Comparison of ENCODE assay signal across 1 cellular context in genomic region chr1:93811646-93812045, GRCh38.
TF ChIP-seq lines count a peak whose summit lies in the region.

No MANE protein-coding gene starts in this region.

TF ChIP-seq in GM23338, 12 proteins besides CTCF, POLR2A, EP300 and RAD21 (continued from another document):
- TF ChIP-seq REST (IDR thresholded peaks at IDR 0.05; ENCODE audit: unreplicated experiment): no peak
- no peak for TF ChIP-seq CREB1 (CRISPR knock-in tag; IDR thresholded peaks at IDR 0.05; ENCODE audit: low read depth)
- no peak for TF ChIP-seq EZH2 (IDR thresholded peaks at IDR 0.05; ENCODE audit: low read depth, unreplicated experiment)
- no peak for TF ChIP-seq ZNF331 (CRISPR knock-in tag; IDR thresholded peaks at IDR 0.05; ENCODE audit: low read depth)
- no peak for TF ChIP-seq STAT1 (IDR thresholded peaks at IDR 0.05; ENCODE audit: unreplicated experiment)
- TF ChIP-seq ZNF114 (CRISPR knock-in tag; IDR thresholded peaks at IDR 0.05): no peak
- no peak for TF ChIP-seq POLR2AphosphoS5 (IDR thresholded peaks at IDR 0.05; ENCODE audit: low read depth)
- TF ChIP-seq NANOG (IDR thresholded peaks at IDR 0.05; ENCODE audit: borderline replicate concordance): no peak
